In genomic region chr4:126727461-126727860, GRCh38 we compare ENCODE assay signal across 20 cellular contexts.
DNase-seq lines count a peak whose midpoint lies in the region; ATAC-seq and TF ChIP-seq lines count a peak whose summit lies in the region.
"Had no signal": no experiment of that assay in that cellular context is flagged by ENCODE, and none has a peak within 500 bp of the region (broad histone marks: within the 10 kb centered on the region; RNA-seq: fewer than 3 reads in every experiment).

No MANE protein-coding gene starts in this region.

- no peak overlapping the region for H3K27ac ChIP-seq in RWPE2 (ENCODE audit: poor library complexity, severe bottlenecking)
- H3K27ac ChIP-seq: coronary artery, epithelial cell of prostate, right lobe of liver had no signal

- no peaks in the 10 kb centered on the region for H3K27me3 ChIP-seq in RWPE2 (ENCODE audit: insufficient read depth, poor library complexity, severe bottlenecking)
- H3K27me3 ChIP-seq: BE2C, right lobe of liver had no signal

- ATAC-seq in RWPE2 (ENCODE audit: low read depth) = peak; percentile 76
- ATAC-seq in GM21528 (IDR thresholded peaks at IDR 0.05; ENCODE audit: low FRiP score, unreplicated experiment) = no peak
- ATAC-seq: activated naive CD8-positive, alpha-beta T cell treated with anti-CD3 and anti-CD28 coated beads, Interleukin-2, amount 50 U/mL, for 24 hours; activated T-cell treated with anti-CD3 and anti-CD28 coated beads, Interleukin-2, amount 50 U/mL, for 4 hours; PC-3; right lobe of liver had no signal

- no peaks in the 10 kb centered on the region for H3K4me1 ChIP-seq in RWPE2 (ENCODE audit: insufficient read depth, poor library complexity, severe bottlenecking)
- H3K4me1 ChIP-seq: right lobe of liver had no signal

- H3K9me3 ChIP-seq in RWPE2 (ENCODE audit: severe bottlenecking) = no peaks in the 10 kb centered on the region
- H3K9me3 ChIP-seq: BE2C, HAP-1, right lobe of liver had no signal

- TF ChIP-seq CTCF in RWPE2 (IDR thresholded peaks at IDR 0.05; ENCODE audit: poor library complexity, severe bottlenecking) = no peak

- in situ Hi-C loops in KBM-7 (cut with MboI; ENCODE audit: low pct_unique_long_range_greater_than_20kb, low sequenced_read_pairs) = no loop called here

- DNase-seq in GM03348 (ENCODE audit: low spot score) (peak; percentile 35), RWPE2 (ENCODE audit: low spot score) (no peak), fibroblast of gingiva (ENCODE audit: low read depth) (peak; percentile 23), renal cortical epithelial cell (ENCODE audit: low read depth) (peak; percentile 40), KBM-7 (no peak), pons (ENCODE audit: low spot score) (no peak)
- DNase-seq in activated naive CD4-positive, alpha-beta T cell treated with anti-CD3 and anti-CD28 coated beads, Interleukin-2, amount 50 U/mL, for 16 hours = no peak
- DNase-seq: activated CD4-positive, alpha-beta T cell treated with anti-CD3 and anti-CD28 coated beads, Interleukin-2, amount 50 U/mL, for 48 hours; activated naive CD8-positive, alpha-beta T cell treated with anti-CD3 and anti-CD28 coated beads, Interleukin-2, amount 50 U/mL, for 24 hours; activated T-cell treated with anti-CD3 and anti-CD28 coated beads, Interleukin-2, amount 50 U/mL, for 4 hours; BE2C; NCI-H1930; NCI-H748 treated with DMSO at 0.1 percent for 48 hours; PC-3; right lobe of liver; stimulated activated CD4-positive, alpha-beta T cell treated with anti-CD3 and anti-CD28 coated beads, Interleukin-2, amount 100 ng/mL, for 24 hours had no signal

- no peaks in the 10 kb centered on the region for H3K36me3 ChIP-seq in RWPE2 (ENCODE audit: low read depth)
- H3K36me3 ChIP-seq: BE2C, HAP-1, right lobe of liver had no signal

- H3K4me3 ChIP-seq in RWPE2 (ENCODE audit: severe bottlenecking) = no peak overlapping the region
- H3K4me3 ChIP-seq: coronary artery, HAP-1, right lobe of liver had no signal

Comparison
In these comparisons a context has a peak if more than half of its experiments do, and no peak if none do; other contexts are left out.
1. DNase-seq: peak in GM03348 (single experiment), fibroblast of gingiva (single experiment) and renal cortical epithelial cell (single experiment); none in RWPE2 (single experiment), KBM-7 (single experiment), activated naive CD4-positive, alpha-beta T cell treated with anti-CD3 and anti-CD28 coated beads, Interleukin-2, amount 50 U/mL, for 16 hours (single experiment) and pons (single experiment).